8 cellular contexts compared by ENCODE assay signal in the genomic region with DNA sequence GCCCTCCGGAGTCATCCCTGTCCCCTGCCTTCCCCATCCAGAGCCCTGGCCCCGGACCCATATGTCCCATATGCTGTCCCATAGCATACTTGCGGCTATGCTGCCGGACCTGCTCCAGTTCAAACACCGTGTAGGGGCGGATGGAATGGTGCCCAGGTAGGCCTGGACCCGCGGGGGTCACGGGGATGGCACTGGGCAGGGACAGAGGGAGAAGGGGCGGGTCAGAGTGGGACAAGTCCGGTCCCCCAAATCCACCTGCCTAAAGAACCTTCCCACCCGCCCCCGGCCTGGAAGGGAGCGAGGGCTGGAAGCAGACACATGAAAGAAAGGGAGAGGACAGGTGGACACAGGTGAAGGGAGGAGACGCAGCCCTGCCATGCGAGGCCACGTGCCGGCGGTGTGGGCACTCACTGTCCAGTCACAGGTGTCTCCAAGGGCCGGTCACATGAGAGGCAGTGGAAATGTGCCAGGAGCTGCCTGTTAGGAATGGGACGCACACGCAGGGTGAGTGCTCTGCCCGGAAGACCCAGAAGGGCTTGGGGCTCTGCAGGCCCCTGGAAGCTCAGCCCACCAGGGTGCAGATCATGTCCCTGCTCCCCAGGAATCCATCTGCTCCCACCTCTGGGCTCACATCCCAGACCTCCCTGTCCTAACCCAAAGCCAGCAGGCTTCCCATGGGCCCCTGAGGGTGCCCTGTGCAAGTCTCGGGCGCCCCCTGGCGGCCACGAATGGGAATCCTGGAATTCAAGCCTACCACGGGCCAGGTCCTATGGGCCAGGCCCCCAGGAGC. TPM values are rescaled to one million over a fixed set of nuclear protein-coding genes. Genes with fewer than 3 reads are reported as not detected.
DNase-seq lines count a peak whose midpoint lies in the region; ATAC-seq, FAIRE-seq and TF ChIP-seq lines count a peak whose summit lies in the region.

No MANE protein-coding gene starts in this region.

- no peak for FAIRE-seq in keratinocyte (lab: Jason Lieb, UNC)

- H3K9me3 ChIP-seq in Caco-2 (no peaks in the 10 kb centered on the region), breast epithelium (no peaks in the 10 kb centered on the region), keratinocyte (ENCODE audit: control insufficient read depth, low read depth, low read length) (no peaks in the 10 kb centered on the region)

- no peaks in the 10 kb centered on the region for H3K36me3 ChIP-seq in Caco-2 (ENCODE audit: control insufficient read depth, insufficient read depth, low read length)
- H3K36me3 ChIP-seq in breast epithelium = no peaks in the 10 kb centered on the region
- no peaks in the 10 kb centered on the region for H3K36me3 ChIP-seq in keratinocyte (ENCODE audit: control insufficient read depth in 2 of 2, extremely low read depth in 1 of 2, insufficient read depth in 2 of 2, low read length in 2 of 2)

- no peak overlapping the region for H3K4me3 Mint-ChIP-seq in Caco-2 (ENCODE audit: unreplicated experiment)
- H3K4me3 Mint-ChIP-seq in activated B cell treated with CpG ODN at 0.5 μM for 24 hours = no peak overlapping the region

- H3K9ac ChIP-seq in keratinocyte (ENCODE audit: control insufficient read depth, extremely low read depth, insufficient read depth, low read length) = no peak overlapping the region

- no peaks in the 10 kb centered on the region for H3K9me1 ChIP-seq in keratinocyte (ENCODE audit: control insufficient read depth, extremely low read depth, insufficient read depth, low read length)

- POLR2A ChIA-PET in Caco-2 (lab: Charles Lee) (interaction anchor here (0.6 kb wide), 2 partner anchors 9 to 272 kb away, joined by 3 read pairs; no protein-coding TSS in a partner anchor), activated B cell treated with CpG ODN at 0.5 μM for 24 hours (lab: Charles Lee) (interaction anchor here (0.5 to 14.6 kb wide), 10 partner anchors 15 to 265 kb away, joined by 3 to 462 read pairs (median 6); partner anchors contain the start of genes EXOC7 and UBALD2)

- H3K4me3 ChIP-seq in Caco-2 (ENCODE audit: low read depth, low read length) (no peak overlapping the region), breast epithelium (no peak overlapping the region), keratinocyte (ENCODE audit: control insufficient read depth in 2 of 3, extremely low read depth in 1 of 3, insufficient read depth in 2 of 3, low read depth in 1 of 3, low read length in 3 of 3) (no peak overlapping the region)

- no TSS peak for BruUV-seq in Caco-2 (replicated peaks; lab: Mats Ljungman, UMichigan)

- intact Hi-C loops in Caco-2 (cut with micrococcal nuclease; ENCODE audit: unreplicated experiment) = loop anchor here (2.0 to 5.0 kb wide), 3 partner anchors 30 to 267 kb away; no protein-coding TSS in a partner anchor
- intact Hi-C loops in activated B cell treated with CpG ODN at 0.5 μM for 24 hours (cut with micrococcal nuclease) = loop anchor here (1.0 to 10.0 kb wide), 5 partner anchors 97 to 374 kb away; partner anchors contain the start of gene MRPL38
- intact Hi-C loops in breast epithelium (cut with DNase I; ENCODE audit: low total_unique reads) = loop anchor here (1.0 kb wide), 1 partner anchor 156 kb away; no protein-coding TSS in a partner anchor

- H4K20me1 ChIP-seq in keratinocyte (ENCODE audit: control insufficient read depth, extremely low read depth, insufficient read depth, low read length) = no peaks in the 10 kb centered on the region

- dilution Hi-C loops in keratinocyte (cut with MboI; ENCODE audit: extremely low pct_ligation_motif_present, low sequenced_read_pairs) = no loop called here

- peak; percentile 87 to 94 for DNase-seq in Caco-2
- DNase-seq in NCI-H446 (lab: John Stamatoyannopoulos, UW) = peak; percentile 71 to 92
- peak; percentile 84 for DNase-seq in activated B cell treated with CpG ODN at 0.5 μM for 24 hours
- DNase-seq in breast epithelium (ENCODE audit: low spot score in 2 of 2) = peak; percentile 78 to 86
- DNase-seq in keratinocyte (ENCODE audit: low read depth, low spot score) = no peak
- peak; percentile 76 to 82 (median 81) for DNase-seq in stimulated activated CD4-positive, alpha-beta T cell treated with anti-CD3 and anti-CD28 coated beads, Interleukin-1b, Interleukin-23, amount 100 ng/mL, for 24 hours (ENCODE audit: low read depth in 4 of 4, low spot score in 1 of 4)

- no peak overlapping the region for H2AFZ ChIP-seq in keratinocyte (ENCODE audit: control insufficient read depth, low read length)

- H3K27ac ChIP-seq in breast epithelium (no peak overlapping the region), keratinocyte (ENCODE audit: control insufficient read depth, insufficient read depth, low read length) (no peak overlapping the region)

- H3K4me2 ChIP-seq in keratinocyte (ENCODE audit: control insufficient read depth, extremely low read depth, insufficient read depth, low read depth, low read length) = no peak overlapping the region

- H3K27me3 Mint-ChIP-seq in Caco-2 (ENCODE audit: insufficient read depth, unreplicated experiment) (no peaks in the 10 kb centered on the region), activated B cell treated with CpG ODN at 0.5 μM for 24 hours (no peaks in the 10 kb centered on the region)

- peak; percentile 55 for ATAC-seq in HG02588 (IDR thresholded peaks at IDR 0.05; ENCODE audit: unreplicated experiment)
- ATAC-seq in activated B cell treated with CpG ODN at 0.5 μM for 24 hours (ENCODE audit: low read depth) = peak; percentile 56
- ATAC-seq in HG03457 (IDR thresholded peaks at IDR 0.05; ENCODE audit: unreplicated experiment) = no peak

- H3K27me3 ChIP-seq in Caco-2 (replicated peaks; ENCODE audit: control insufficient read depth, insufficient read depth, low read length) = no peaks in the 10 kb centered on the region
- H3K27me3 ChIP-seq in breast epithelium = no peaks in the 10 kb centered on the region
- H3K27me3 ChIP-seq in keratinocyte (ENCODE audit: control insufficient read depth, extremely low read depth, insufficient read depth, low read length) = no peaks in the 10 kb centered on the region

- H3K4me1 Mint-ChIP-seq in Caco-2 (ENCODE audit: low read depth, unreplicated experiment) (peaks cover 5% of the 10 kb centered on the region), activated B cell treated with CpG ODN at 0.5 μM for 24 hours (peaks cover 35% of the 10 kb centered on the region)

- no peak overlapping the region for H3K27ac Mint-ChIP-seq in Caco-2 (ENCODE audit: unreplicated experiment)
- no peak overlapping the region for H3K27ac Mint-ChIP-seq in activated B cell treated with CpG ODN at 0.5 μM for 24 hours

- peaks cover 2% of the 10 kb centered on the region for H3K36me3 Mint-ChIP-seq in Caco-2 (ENCODE audit: insufficient read depth, unreplicated experiment)
- no peaks in the 10 kb centered on the region for H3K36me3 Mint-ChIP-seq in activated B cell treated with CpG ODN at 0.5 μM for 24 hours (ENCODE audit: low read depth)

- H3K4me1 ChIP-seq in Caco-2 (peaks cover 16% of the 10 kb centered on the region), breast epithelium (peaks cover 0 to 7% of the 10 kb centered on the region in 2 donors), keratinocyte (ENCODE audit: control insufficient read depth, extremely low read depth, insufficient read depth, low read length) (no peaks in the 10 kb centered on the region)

- H3K9me3 Mint-ChIP-seq in Caco-2 (ENCODE audit: unreplicated experiment) (no peaks in the 10 kb centered on the region), activated B cell treated with CpG ODN at 0.5 μM for 24 hours (no peaks in the 10 kb centered on the region)

- TF ChIP-seq POLR2A in breast epithelium (IDR thresholded peaks at IDR 0.05) = no peak

- TF ChIP-seq CTCF in Caco-2 (IDR thresholded peaks at IDR 0.05; ENCODE audit: insufficient read depth in 1 of 2, low read depth in 1 of 2, low read length in 1 of 2, severe bottlenecking in 1 of 2, unreplicated experiment in 1 of 2) (peak; percentile 98), activated B cell treated with CpG ODN at 0.5 μM for 24 hours (IDR thresholded peaks at IDR 0.05) (peak; percentile 83), breast epithelium (IDR thresholded peaks at IDR 0.05) (peak; percentile 96 to 97 (median 97)), keratinocyte (optimal IDR thresholded peaks at IDR 0.05 in 1 of 3, IDR thresholded peaks at IDR 0.05 in 1 of 3, conservative IDR thresholded peaks at IDR 0.05 in 1 of 3; ENCODE audit: extremely low read depth in 1 of 3, insufficient read depth in 2 of 3, low read length in 3 of 3) (peak; percentile 82 to 93 (median 91))

- no peaks in the 10 kb centered on the region for H3K79me2 ChIP-seq in keratinocyte (ENCODE audit: control insufficient read depth, insufficient read depth, low read length)

- CTCF ChIA-PET in Caco-2 (lab: Charles Lee) = interaction anchor here (0.5 to 2.7 kb wide), 45 partner anchors 9 to 1679 kb away, joined by 3 to 27 read pairs (median 5); partner anchors contain the start of genes FOXJ1, PRPSAP1, RNF157 and UBALD2
- CTCF ChIA-PET in activated B cell treated with CpG ODN at 0.5 μM for 24 hours (lab: Charles Lee) = interaction anchor here (0.6 to 6.7 kb wide), 46 partner anchors 9 to 271 kb away, joined by 3 to 228 read pairs (median 5); partner anchors contain the start of genes EXOC7, FOXJ1 and UBALD2

RNA-seq across cellular contexts. Expression of gene UBALD2, which starts 14.0 kb away (rescaled TPM):
- total RNA-seq in Caco-2 (2022) (50.0 and 51.6 TPM in 2 replicates), activated B cell treated with CpG ODN at 0.5 μM for 24 hours (144 and 152 TPM in 2 replicates), breast epithelium (10 to 100 TPM; 11.1 to 15.1 (median 13.0) TPM)
- 9.4 to 33.9 TPM (median 28.7 TPM) in 3 replicates for polyA plus RNA-seq in keratinocyte
- 6.8 TPM for polyA plus RNA-seq in keratinocyte (2011; ENCODE audit: low read depth)
- 11.8 and 17.0 TPM in 2 replicates for polyA plus RNA-seq in keratinocyte (2011; cell fraction: cytosol; rRNA removed)
- polyA plus RNA-seq in keratinocyte (2011; cell fraction: nucleus; rRNA removed) = 7.4 and 8.5 TPM in 2 replicates
- 23.6 and 57.0 TPM in 2 replicates for polyA plus RNA-seq in keratinocyte (2012; ENCODE audit: low replicate concordance)
- 5.9 to 16.6 TPM (median 8.9 TPM) in 3 replicates for polyA minus RNA-seq in keratinocyte
- 31.7 TPM for polyA minus RNA-seq in keratinocyte (2011; cell fraction: cytosol; rRNA and poly(A)+ RNA removed)
- 5.0 and 8.5 TPM in 2 replicates for polyA minus RNA-seq in keratinocyte (2011; cell fraction: nucleus; rRNA and poly(A)+ RNA removed)

RNA-seq across cellular contexts. Expression of gene QRICH2, which starts 28.9 kb away (rescaled TPM):
- total RNA-seq in Caco-2 (2022) (1.1 and 1.5 TPM in 2 replicates), activated B cell treated with CpG ODN at 0.5 μM for 24 hours (2.0 and 2.2 TPM in 2 replicates), breast epithelium (1 to 10 TPM; 3.0 to 4.3 (median 3.8) TPM)
- 1.1 to 4.8 TPM (median 1.6 TPM) in 3 replicates for polyA plus RNA-seq in keratinocyte
- polyA plus RNA-seq in keratinocyte (2011; ENCODE audit: low read depth) = 2.3 TPM
- 0.62 and 1.3 TPM in 2 replicates for polyA plus RNA-seq in keratinocyte (2011; cell fraction: cytosol; rRNA removed)
- 11.1 and 14.7 TPM in 2 replicates for polyA plus RNA-seq in keratinocyte (2011; cell fraction: nucleus; rRNA removed)
- 1.3 and 2.2 TPM in 2 replicates for polyA plus RNA-seq in keratinocyte (2012; ENCODE audit: low replicate concordance)
- polyA minus RNA-seq in keratinocyte = 1.7 to 11.3 TPM (median 9.9 TPM) in 3 replicates
- polyA minus RNA-seq in keratinocyte (2011; cell fraction: cytosol; rRNA and poly(A)+ RNA removed) = 2.1 TPM
- polyA minus RNA-seq in keratinocyte (2011; cell fraction: nucleus; rRNA and poly(A)+ RNA removed) = 5.6 and 9.3 TPM in 2 replicates

RNA-seq across cellular contexts. Expression of gene RNF157, which starts 38.9 kb away (rescaled TPM):
- 25.9 and 29.3 TPM in 2 replicates for total RNA-seq in Caco-2 (2022)
- 3.1 and 3.5 TPM in 2 replicates for total RNA-seq in activated B cell treated with CpG ODN at 0.5 μM for 24 hours
- total RNA-seq in breast epithelium = 1 to 10 TPM; 3.1 to 7.8 (median 4.3) TPM
- not detected in 3 replicates for polyA plus RNA-seq in keratinocyte
- polyA plus RNA-seq in keratinocyte (2011; ENCODE audit: low read depth) = not detected
- not detected in 2 replicates for polyA plus RNA-seq in keratinocyte (2011; cell fraction: cytosol; rRNA removed)
- not detected in 2 replicates for polyA plus RNA-seq in keratinocyte (2011; cell fraction: nucleus; rRNA removed)
- not detected in 2 replicates for polyA plus RNA-seq in keratinocyte (2012; ENCODE audit: low replicate concordance)
- polyA minus RNA-seq in keratinocyte = not detected in 3 replicates
- polyA minus RNA-seq in keratinocyte (2011; cell fraction: cytosol; rRNA and poly(A)+ RNA removed) = not detected
- polyA minus RNA-seq in keratinocyte (2011; cell fraction: nucleus; rRNA and poly(A)+ RNA removed) = not detected in 2 replicates
